Comparison of ENCODE assay signal across 30 cellular contexts in genomic region chr4:158459085-158459820, GRCh38.
A peak's percentile ranks its signal among the peaks of the same experiment; 100 is the strongest.
DNase-seq lines count a peak whose midpoint lies in the region; TF ChIP-seq lines count a peak whose summit lies in the region.
"Had no signal": no experiment of that assay in that cellular context is flagged by ENCODE, and none has a peak within 500 bp of the region (broad histone marks: within the 10 kb centered on the region; RNA-seq: fewer than 3 reads in every experiment).

No MANE protein-coding gene starts in this region.

- no peak overlapping the region for H2AK5ac ChIP-seq in mesenchymal stem cell (ENCODE audit: low read length, severe bottlenecking)

- H3K79me2 ChIP-seq in GM23248 (ENCODE audit: insufficient read depth), result no peaks in the 10 kb centered on the region

- H3K27ac ChIP-seq in GM23248, result no peak overlapping the region
- H3K27ac ChIP-seq in mesenchymal stem cell (ENCODE audit: low read length, poor library complexity, severe bottlenecking), result no peak overlapping the region
- H3K27ac ChIP-seq: brain microvascular endothelial cell, left ventricle myocardium inferior, neutrophil, Peyer's patch, right atrium auricular region, stomach, tibial artery, WERI-Rb-1 had no signal

- H2BK12ac ChIP-seq in mesenchymal stem cell (ENCODE audit: low read length in 2 of 2), result no peak overlapping the region

- no peak overlapping the region for H4K8ac ChIP-seq in mesenchymal stem cell (ENCODE audit: low read length)

- H3K9ac ChIP-seq in GM23248, result no peak overlapping the region
- H3K9ac ChIP-seq in mesenchymal stem cell (ENCODE audit: low read length), result peak overlapping the region; percentile 28

- no peaks in the 10 kb centered on the region; the same call in 1 of the 2 replicates for H3F3A ChIP-seq in GM23248 (ENCODE audit: insufficient read depth)

- H2BK15ac ChIP-seq in mesenchymal stem cell (ENCODE audit: low read depth, poor library complexity, severe bottlenecking), result no peak overlapping the region

- H3K4me3 ChIP-seq in GM23248, result no peak overlapping the region
- H3K4me3 ChIP-seq in choroid plexus epithelial cell (ENCODE audit: low read depth, low read length), result no peak overlapping the region
- no peak overlapping the region for H3K4me3 ChIP-seq in mesenchymal stem cell (ENCODE audit: insufficient read depth in 1 of 2, low read depth in 1 of 2, low read length in 2 of 2)
- no peak overlapping the region for H3K4me3 ChIP-seq in HAP-1
- H3K4me3 ChIP-seq in BE2C (ENCODE audit: low read depth, low read length), result no peak overlapping the region
- H3K4me3 ChIP-seq: left ventricle myocardium inferior, MG63, Peyer's patch, right atrium auricular region, stomach, tibial artery had no signal

- H3K18ac ChIP-seq in mesenchymal stem cell (ENCODE audit: low read depth in 1 of 2, low read length in 2 of 2), result no peak overlapping the region

- in situ Hi-C loops in GM23248 (cut with MboI) (no loop called here), HAP-1 (cut with MboI; ENCODE audit: low sequenced_read_pairs) (no loop called here)

- no peaks in the 10 kb centered on the region for H3K27me3 ChIP-seq in GM23248 (replicated peaks; ENCODE audit: insufficient read depth)
- H3K27me3 ChIP-seq in mesenchymal stem cell (ENCODE audit: control insufficient read depth in 1 of 2, insufficient read depth in 1 of 2, low read length in 2 of 2), result no peaks in the 10 kb centered on the region
- no peaks in the 10 kb centered on the region for H3K27me3 ChIP-seq in HAP-1 (ENCODE audit: low read depth)
- no peaks in the 10 kb centered on the region for H3K27me3 ChIP-seq in BE2C
- H3K27me3 ChIP-seq: brain microvascular endothelial cell, MG63, neutrophil, Peyer's patch, right atrium auricular region, stomach, tibial artery had no signal

- no peak overlapping the region for H4K91ac ChIP-seq in mesenchymal stem cell (ENCODE audit: low read length)

- no peak overlapping the region for H3K4ac ChIP-seq in mesenchymal stem cell (ENCODE audit: low read depth in 1 of 2, low read length in 2 of 2)

- H3K23ac ChIP-seq in mesenchymal stem cell (ENCODE audit: low read length in 2 of 2), result no peak overlapping the region

- no peak overlapping the region for H3K4me2 ChIP-seq in GM23248 (ENCODE audit: unreplicated experiment)
- no peak overlapping the region for H3K4me2 ChIP-seq in mesenchymal stem cell (ENCODE audit: low read length, poor library complexity, severe bottlenecking)

- H3K36me3 ChIP-seq in GM23248 (ENCODE audit: low read depth), result no peaks in the 10 kb centered on the region
- no peaks in the 10 kb centered on the region for H3K36me3 ChIP-seq in mesenchymal stem cell (ENCODE audit: control insufficient read depth in 1 of 2, insufficient read depth in 2 of 2, low read depth in 1 of 2, low read length in 2 of 2)
- H3K36me3 ChIP-seq in HAP-1 (replicated peaks), result no peaks in the 10 kb centered on the region
- no peaks in the 10 kb centered on the region for H3K36me3 ChIP-seq in BE2C
- H3K36me3 ChIP-seq: brain microvascular endothelial cell, left ventricle myocardium inferior, MG63, neutrophil, Peyer's patch, right atrium auricular region, stomach, tibial artery, WERI-Rb-1 had no signal

- H3K4me1 ChIP-seq in GM23248 (ENCODE audit: insufficient read depth) (peaks cover 31% of the 10 kb centered on the region), mesenchymal stem cell (ENCODE audit: control insufficient read depth, insufficient read depth, low read depth, low read length) (no peaks in the 10 kb centered on the region), HAP-1 (no peaks in the 10 kb centered on the region), BE2C (no peaks in the 10 kb centered on the region)
- H3K4me1 ChIP-seq: left ventricle myocardium inferior, Peyer's patch, right atrium auricular region, stomach, tibial artery had no signal

- H3K14ac ChIP-seq in mesenchymal stem cell (ENCODE audit: low read length in 2 of 2), result no peak overlapping the region

- H2BK5ac ChIP-seq in mesenchymal stem cell (ENCODE audit: low read depth, low read length, poor library complexity, severe bottlenecking), result no peak overlapping the region

- no peaks in the 10 kb centered on the region for H4K20me1 ChIP-seq in GM23248 (ENCODE audit: insufficient read depth)

- H2AFZ ChIP-seq in GM23248, result no peak overlapping the region
- no peak overlapping the region for H2AFZ ChIP-seq in mesenchymal stem cell (ENCODE audit: low read depth, low read length)

- TF ChIP-seq CTCF in choroid plexus epithelial cell (conservative IDR thresholded peaks at IDR 0.05; ENCODE audit: low read depth, low read length), result no peak
- TF ChIP-seq CTCF in BE2C (IDR thresholded peaks at IDR 0.05; ENCODE audit: low read depth, low read length), result no peak

- H2BK120ac ChIP-seq in mesenchymal stem cell (ENCODE audit: low read depth, low read length), result no peak overlapping the region

- DNase-seq in GM23248 (peak; percentile 49), NCI-H460 (ENCODE audit: extremely low read depth, low read depth) (peak; percentile 7), choroid plexus epithelial cell (ENCODE audit: low read depth) (peak; percentile 18), mesenchymal stem cell (no peak), HAP-1 (ENCODE audit: low spot score in 2 of 2) (no peak), BE2C (no peak), DMS 273 (lab: John Stamatoyannopoulos, UW; ENCODE audit: unreplicated experiment) (no peak), 8988T (no peak)
- DNase-seq: ACHN; activated CD4-positive, alpha-beta T cell treated with anti-CD3 and anti-CD28 coated beads for 48 hours; activated CD8-positive, alpha-beta memory T cell treated with anti-CD3 and anti-CD28 coated beads for 24 hours; activated T-cell treated with anti-CD3 and anti-CD28 coated beads for 4 hours; amniotic stem cell; brain microvascular endothelial cell; CD8-positive, alpha-beta T cell; glutamatergic neuron; HFFc6; left ventricle myocardium inferior; MG63; midbrain; naive B cell; NCI-H1436; NCI-H2081; Peyer's patch; stimulated activated CD4-positive, alpha-beta T cell treated with anti-CD3 and anti-CD28 coated beads, Interleukin-2, amount 100 ng/mL, for 24 hours; stomach; tibial artery; WERI-Rb-1 had no signal

- no peaks in the 10 kb centered on the region for H3K9me3 ChIP-seq in GM23248 (ENCODE audit: low read depth)
- peaks cover 5% of the 10 kb centered on the region for H3K9me3 ChIP-seq in mesenchymal stem cell (ENCODE audit: control insufficient read depth, low read length)
- H3K9me3 ChIP-seq in HAP-1, result no peaks in the 10 kb centered on the region
- H3K9me3 ChIP-seq in BE2C, result no peaks in the 10 kb centered on the region
- H3K9me3 ChIP-seq: neutrophil, Peyer's patch, right atrium auricular region, stomach, tibial artery had no signal

- no peaks in the 10 kb centered on the region for H3K9me2 ChIP-seq in GM23248 (ENCODE audit: insufficient read depth)

- H3K79me1 ChIP-seq in mesenchymal stem cell (replicated peaks; ENCODE audit: low read length, poor library complexity, severe bottlenecking), result no peaks in the 10 kb centered on the region

Comparison
In these comparisons a context has a peak if more than half of its experiments do, and no peak if none do; other contexts are left out.
1. DNase-seq: peak in GM23248 (single experiment), NCI-H460 (single experiment) and choroid plexus epithelial cell (single experiment); none in mesenchymal stem cell (single experiment), HAP-1 (0 of 2), BE2C (single experiment), DMS 273 (single experiment) and 8988T (single experiment).